28 cellular contexts compared by ENCODE assay signal in the genomic region with DNA sequence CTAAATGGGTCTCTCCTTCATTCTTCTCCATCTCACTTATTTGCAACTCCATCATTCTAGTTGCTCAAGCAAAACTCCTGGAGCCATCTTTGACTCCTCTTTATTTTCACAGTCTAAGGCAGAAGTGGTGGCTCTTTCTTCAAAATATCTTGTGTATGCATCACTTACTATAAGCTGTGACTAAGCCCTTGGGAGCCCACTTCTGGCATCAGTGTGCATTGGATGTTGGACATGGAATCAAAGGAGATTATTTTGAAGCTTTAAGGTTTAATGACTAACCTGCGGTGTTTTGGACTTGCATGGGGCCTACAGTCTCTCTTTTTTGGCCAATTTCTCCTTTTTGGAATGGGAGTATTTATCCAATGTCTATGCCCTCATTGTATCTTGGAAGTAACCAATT.
"Had no signal": no experiment of that assay in that cellular context is flagged by ENCODE, and none has a peak within 500 bp of the region (broad histone marks: within the 10 kb centered on the region; RNA-seq: fewer than 3 reads in every experiment).

No MANE protein-coding gene starts in this region.

- H3K4me3 ChIP-seq: coronary artery, dorsolateral prefrontal cortex, pancreas, prostate gland, stomach, thyroid gland, upper lobe of left lung, vagina had no signal

- DNase-seq: activated CD4-positive, alpha-beta memory T cell treated with anti-CD3 and anti-CD28 coated beads, Interleukin-2, amount 10 ng/mL, durations not matched to agents 7 days and 5 days; activated CD4-positive, alpha-beta T cell treated with anti-CD3 and anti-CD28 coated beads, Interleukin-2, amount 10 ng/mL, durations not matched to agents 24 days and 14 days; activated CD8-positive, alpha-beta memory T cell treated with anti-CD3 and anti-CD28 coated beads, Interleukin-2, amount 50 U/mL, for 48 hours; activated gamma-delta T cell treated with Interleukin-2 at 50 U/mL for 16 hours; activated naive CD4-positive, alpha-beta T cell treated with anti-CD3 and anti-CD28 coated beads, Interleukin-2, amount 50 U/mL, for 16 hours; activated T-cell treated with anti-CD3 and anti-CD28 coated beads, Interleukin-2, amount 50 U/mL, for 24 hours; dorsolateral prefrontal cortex; effector memory CD4-positive, alpha-beta T cell; erythroblast; head of caudate nucleus; hippocampal formation; kidney; left colon; naive thymus-derived CD4-positive, alpha-beta T cell; nucleus accumbens; pancreas; right cardiac atrium; stimulated activated CD4-positive, alpha-beta T cell treated with anti-CD3 and anti-CD28 coated beads, Interleukin-15, amount 100 ng/mL, for 24 hours; stimulated activated CD4-positive, alpha-beta T cell treated with anti-CD3 and anti-CD28 coated beads, Interleukin-2, amount 100 ng/mL, for 24 hours; stimulated activated naive B cell treated with anti-CD40 and anti-IgM and Interleukin-4, amounts not matched to agents 10 μg/mL and 1 μg/mL and 100 μg/mL, for 72 hours; stomach; thyroid gland; upper lobe of left lung had no signal

- H3K36me3 ChIP-seq: pancreas, prostate gland, stomach, thyroid gland, upper lobe of left lung, vagina had no signal

- ATAC-seq: activated CD4-positive, CD25-positive, alpha-beta regulatory T cell treated with anti-CD3 and anti-CD28 coated beads, Interleukin-2, amount 50 U/mL, for 24 hours; left colon; naive thymus-derived CD4-positive, alpha-beta T cell; pancreas; right cardiac atrium; stimulated activated naive B cell treated with anti-CD40 and anti-IgM and Interleukin-4, amounts not matched to agents 10 μg/mL and 1 μg/mL and 100 μg/mL, for 72 hours had no signal

- H3K9me3 ChIP-seq: pancreas, prostate gland, thyroid gland, vagina had no signal

- H3K4me1 ChIP-seq: pancreas, prostate gland, stomach, thyroid gland, upper lobe of left lung, vagina had no signal

- H3K27ac ChIP-seq: coronary artery, dorsolateral prefrontal cortex, pancreas, prostate gland, stomach, thyroid gland, upper lobe of left lung, vagina, VCaP had no signal

- H3K27me3 ChIP-seq: dorsolateral prefrontal cortex, pancreas, stomach, thyroid gland, upper lobe of left lung, vagina had no signal
